Comparison of ENCODE assay signal across 1 cellular context in genomic region chr2:128319773-128320608, GRCh38.
TF ChIP-seq lines count a peak whose summit lies in the region.

No MANE protein-coding gene starts in this region.

TF ChIP-seq in HepG2, 621 proteins besides CTCF, POLR2A, EP300 and RAD21 (continued from another document):
- TF ChIP-seq ZBTB38 (CRISPR knock-in tag; IDR thresholded peaks at IDR 0.05) (0 out of 2 replicates have a peak, but pooled peaks have one; percentile 3), ZNF678 (CRISPR knock-in tag; IDR thresholded peaks at IDR 0.05) (no peak)
- TF ChIP-seq, protein P1, sequence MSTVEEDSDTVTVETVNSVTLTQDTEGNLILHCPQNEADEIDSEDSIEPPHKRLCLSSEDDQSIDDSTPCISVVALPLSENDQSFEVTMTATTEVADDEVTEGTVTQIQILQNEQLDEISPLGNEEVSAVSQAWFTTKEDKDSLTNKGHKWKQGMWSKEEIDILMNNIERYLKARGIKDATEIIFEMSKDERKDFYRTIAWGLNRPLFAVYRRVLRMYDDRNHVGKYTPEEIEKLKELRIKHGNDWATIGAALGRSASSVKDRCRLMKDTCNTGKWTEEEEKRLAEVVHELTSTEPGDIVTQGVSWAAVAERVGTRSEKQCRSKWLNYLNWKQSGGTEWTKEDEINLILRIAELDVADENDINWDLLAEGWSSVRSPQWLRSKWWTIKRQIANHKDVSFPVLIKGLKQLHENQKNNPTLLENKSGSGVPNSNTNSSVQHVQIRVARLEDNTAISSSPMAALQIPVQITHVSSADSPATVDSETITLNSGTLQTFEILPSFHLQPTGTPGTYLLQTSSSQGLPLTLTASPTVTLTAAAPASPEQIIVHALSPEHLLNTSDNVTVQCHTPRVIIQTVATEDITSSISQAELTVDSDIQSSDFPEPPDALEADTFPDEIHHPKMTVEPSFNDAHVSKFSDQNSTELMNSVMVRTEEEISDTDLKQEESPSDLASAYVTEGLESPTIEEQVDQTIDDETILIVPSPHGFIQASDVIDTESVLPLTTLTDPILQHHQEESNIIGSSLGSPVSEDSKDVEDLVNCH (CRISPR knock-in tag; IDR thresholded peaks at IDR 0.05) = no peak
